7 cellular contexts compared by ENCODE assay signal in genomic region chr2:119170504-119170903, GRCh38. TPM values are rescaled to one million over a fixed set of nuclear protein-coding genes. Genes with fewer than 3 reads are reported as not detected.
"Had no signal": no experiment of that assay in that cellular context is flagged by ENCODE, and none has a peak within 500 bp of the region (broad histone marks: within the 10 kb centered on the region; RNA-seq: fewer than 3 reads in every experiment).

No MANE protein-coding gene starts in this region.

- H3K27ac ChIP-seq: GM23248 had no signal

- H3K4me3 ChIP-seq: GM23248, HAP-1 had no signal

- H3K4me3 Mint-ChIP-seq: HFFc6 had no signal

- DNase-seq: GM23248, GOT3, H7, HFFc6, IMR-90 had no signal

- H2AFZ ChIP-seq: GM23248 had no signal

- H3K9me3 ChIP-seq: HAP-1 had no signal

- H3K4me1 ChIP-seq: HAP-1 had no signal

- H3K27ac Mint-ChIP-seq: HFFc6 had no signal

- ATAC-seq: HCT116 had no signal

- H3K36me3 ChIP-seq: HAP-1 had no signal

- H3K9me3 Mint-ChIP-seq: HFFc6 had no signal

- H3K9ac ChIP-seq: GM23248 had no signal

RNA-seq across cellular contexts. Expression of gene C1QL2, which starts 12.0 kb away (rescaled TPM):
- polyA plus RNA-seq: GM23248, IMR-90 had no signal
